Comparison of ENCODE assay signal across 8 cellular contexts in genomic region chr2:199713746-199714145, GRCh38.
"Had no signal": no experiment of that assay in that cellular context is flagged by ENCODE, and none has a peak within 500 bp of the region (broad histone marks: within the 10 kb centered on the region; RNA-seq: fewer than 3 reads in every experiment).

No MANE protein-coding gene starts in this region.

- ATAC-seq: GM12878 had no signal

- FAIRE-seq: G401.6, GM12878, GM12891, GM12892, GM18507, GM19239 had no signal

- DNase-seq: GDM1, GF-D8 had no signal

- H3K4me3 ChIP-seq: GM12878 had no signal
